25 cellular contexts compared by ENCODE assay signal in the genomic region with DNA sequence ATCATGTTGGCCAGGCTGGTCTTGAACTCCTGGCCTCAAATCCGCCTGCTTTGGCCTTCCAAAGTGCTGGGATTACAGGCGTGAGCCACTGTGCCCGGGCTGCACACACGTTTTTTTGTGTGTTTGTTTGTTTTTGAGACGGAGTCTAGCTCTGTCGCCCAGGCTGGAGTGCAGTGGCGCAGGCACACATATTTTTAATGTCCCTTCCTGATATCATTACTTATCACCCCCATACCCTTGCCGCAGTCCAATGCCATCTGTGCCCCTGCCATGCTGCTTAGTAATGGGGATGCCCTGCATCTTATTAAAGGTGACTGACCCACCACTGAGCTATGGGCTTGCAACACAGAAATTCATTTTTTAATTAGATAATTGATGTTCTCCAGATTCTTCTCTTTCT.
"Had no signal": no experiment of that assay in that cellular context is flagged by ENCODE, and none has a peak within 500 bp of the region (broad histone marks: within the 10 kb centered on the region; RNA-seq: fewer than 3 reads in every experiment).

No MANE protein-coding gene starts in this region.

- H3K27ac ChIP-seq: stomach, suprapubic skin, testis, thoracic aorta, thyroid gland, tibial artery, tibial nerve, transverse colon, upper lobe of left lung, upper lobe of right lung, uterus, vagina had no signal

- ATAC-seq: stimulated activated effector memory CD8-positive, alpha-beta T cell treated with anti-CD3 and anti-CD28 coated beads, Interleukin-12 subunit alpha, Interleukin-12 subunit beta, amount 100 ng/mL, for 72 hours; stimulated activated memory B cell treated with anti-CD40 and anti-IgM and Interleukin-4, amounts not matched to agents 10 μg/mL and 1 μg/mL and 100 μg/mL, for 72 hours; stimulated activated naive B cell treated with anti-CD40 and anti-IgM and Interleukin-4, amounts not matched to agents 10 μg/mL and 1 μg/mL and 100 μg/mL, for 72 hours; stimulated activated naive CD8-positive, alpha-beta T cell treated with anti-CD3 and anti-CD28 coated beads, Interleukin-15, amount 100 ng/mL, for 72 hours; stimulated activated naive CD8-positive, alpha-beta T cell treated with anti-CD3 and anti-CD28 coated beads, Interleukin-15, Interleukin-2, amounts not matched to agents 100 U/mL and 50 U/mL, for 24 hours; upper lobe of right lung had no signal

- DNase-seq: stimulated activated CD4-positive, alpha-beta T cell treated with anti-CD3 and anti-CD28 coated beads, Interleukin-2, amount 100 ng/mL, for 48 hours; stimulated activated CD4-positive, alpha-beta T cell treated with anti-CD3 and anti-CD28 coated beads, Interleukin-4, amount 100 ng/mL, for 1 hour; stimulated activated CD4-positive, alpha-beta T cell treated with anti-CD3 and anti-CD28 coated beads, Interleukin-4, amount 100 ng/mL, for 24 hours; stimulated activated CD4-positive, alpha-beta T cell treated with anti-CD3 and anti-CD28 coated beads, Interleukin-4, amount 100 ng/mL, for 4 hours; stimulated activated CD8-positive, alpha-beta memory T cell treated with anti-CD3 and anti-CD28 coated beads, Interleukin-4, amount 100 ng/mL, for 48 hours; stimulated activated naive B cell treated with anti-CD40 and anti-IgM and Interleukin-4, amounts not matched to agents 10 μg/mL and 1 μg/mL and 100 μg/mL, for 72 hours; stimulated activated naive CD4-positive, alpha-beta T cell; stimulated activated naive CD4-positive, alpha-beta T cell treated with Interleukin-2 at 50 U/mL for 16 hours; stimulated activated naive CD8-positive, alpha-beta T cell treated with anti-CD3 and anti-CD28 coated beads, Interleukin-15, amount 100 ng/mL, for 72 hours; stimulated activated naive CD8-positive, alpha-beta T cell treated with anti-CD3 and anti-CD28 coated beads, Interleukin-15, Interleukin-2, amounts not matched to agents 100 U/mL and 50 U/mL, for 24 hours; stomach; substantia nigra; testis; thyroid gland; tibial artery; transverse colon; upper lobe of left lung; upper lobe of right lung; uterus had no signal

- H3K4me3 ChIP-seq: stomach, suprapubic skin, testis, thoracic aorta, thyroid gland, tibial artery, tibial nerve, transverse colon, upper lobe of left lung, upper lobe of right lung, uterus, vagina had no signal

- H3K36me3 ChIP-seq: stomach, suprapubic skin, thoracic aorta, thyroid gland, tibial artery, tibial nerve, transverse colon, upper lobe of left lung, upper lobe of right lung, uterus, vagina had no signal

- H3K27me3 ChIP-seq: testis, thyroid gland, tibial nerve, upper lobe of left lung, upper lobe of right lung, uterus, vagina had no signal

- H3K9me3 ChIP-seq: suprapubic skin, testis, thoracic aorta, thyroid gland, tibial artery, tibial nerve, transverse colon, upper lobe of left lung, upper lobe of right lung, uterus, vagina had no signal

- H3K4me1 ChIP-seq: stomach, suprapubic skin, testis, thyroid gland, tibial artery, tibial nerve, transverse colon, upper lobe of left lung, upper lobe of right lung, uterus, vagina had no signal
